Comparison of ENCODE assay signal across 29 cellular contexts in genomic region chr12:75212072-75212471, GRCh38. TPM values are rescaled to one million over a fixed set of nuclear protein-coding genes. Genes with fewer than 3 reads are reported as not detected.
A peak's percentile ranks its signal among the peaks of the same experiment; 100 is the strongest.
DNase-seq lines count a peak whose midpoint lies in the region; ATAC-seq, FAIRE-seq and TF ChIP-seq lines count a peak whose summit lies in the region.
"Had no signal": no experiment of that assay in that cellular context is flagged by ENCODE, and none has a peak within 500 bp of the region (broad histone marks: within the 10 kb centered on the region; RNA-seq: fewer than 3 reads in every experiment).

No MANE protein-coding gene starts in this region.

- intact Hi-C loops in HepG2 (cut with micrococcal nuclease; ENCODE audit: unreplicated experiment) (no loop called here), right lobe of liver (cut with DNase I) (no loop called here)

- H3K36me3 ChIP-seq in HepG2 (replicated peaks in 1 of 2; ENCODE audit: control insufficient read depth in 1 of 2, insufficient read depth in 2 of 2, low read length in 2 of 2): no peaks in the 10 kb centered on the region
- H3K36me3 ChIP-seq in right lobe of liver: no peaks in the 10 kb centered on the region
- no peaks in the 10 kb centered on the region for H3K36me3 ChIP-seq in astrocyte (ENCODE audit: insufficient read depth, low read length)
- H3K36me3 ChIP-seq: BE2C, MG63 had no signal

- H3K4me3 Mint-ChIP-seq in astrocyte (ENCODE audit: unreplicated experiment): no peak overlapping the region
- no peak overlapping the region for H3K4me3 Mint-ChIP-seq in stimulated activated naive CD8-positive, alpha-beta T cell treated with anti-CD3 and anti-CD28 coated beads, Interleukin-15, amount 100 ng/mL, for 72 hours

- H3K4me1 ChIP-seq in HepG2 (ENCODE audit: insufficient read depth, low read length) (no peaks in the 10 kb centered on the region), right lobe of liver (no peaks in the 10 kb centered on the region), astrocyte (ENCODE audit: insufficient read depth, low read length) (no peaks in the 10 kb centered on the region)
- H3K4me1 ChIP-seq: BE2C had no signal

- BruUV-seq in HepG2 (replicated peaks; lab: Mats Ljungman, UMichigan): no TSS peak

- H3K27me3 Mint-ChIP-seq in astrocyte (ENCODE audit: low read depth, unreplicated experiment): peaks cover 26% of the 10 kb centered on the region
- H3K27me3 Mint-ChIP-seq in stimulated activated naive CD8-positive, alpha-beta T cell treated with anti-CD3 and anti-CD28 coated beads, Interleukin-15, amount 100 ng/mL, for 72 hours: peaks cover 38% of the 10 kb centered on the region

- H4K20me1 ChIP-seq in HepG2 (ENCODE audit: insufficient read depth, low read length) (no peaks in the 10 kb centered on the region), astrocyte (ENCODE audit: insufficient read depth, low read length) (no peaks in the 10 kb centered on the region)

- peaks cover 9% of the 10 kb centered on the region for H3K4me1 Mint-ChIP-seq in astrocyte (ENCODE audit: low read depth, unreplicated experiment)
- peaks cover 11% of the 10 kb centered on the region for H3K4me1 Mint-ChIP-seq in stimulated activated naive CD8-positive, alpha-beta T cell treated with anti-CD3 and anti-CD28 coated beads, Interleukin-15, amount 100 ng/mL, for 72 hours

- 0% methylated on average over 2 of the region's 3 CpGs for WGBS in HepG2 (ENCODE audit: low lambda C conversion rate)
- 43% methylated on average over 3 of the region's 3 CpGs for WGBS in right lobe of liver (ENCODE audit: insufficient coverage, low coverage, low lambda C conversion rate, missing lambda C conversion rate)

- H3K4me2 ChIP-seq in HepG2 (ENCODE audit: low read depth, low read length): no peak overlapping the region
- H3K4me2 ChIP-seq in astrocyte (ENCODE audit: low read length): no peak overlapping the region

- H3K27me3 ChIP-seq in HepG2 (ENCODE audit: control insufficient read depth in 1 of 2, insufficient read depth in 2 of 2, low read length in 2 of 2) (peaks cover 6 to 8% of the 10 kb centered on the region in 2 experiments; a peak in 3 of 5 replicates), right lobe of liver (no peaks in the 10 kb centered on the region), astrocyte (ENCODE audit: insufficient read depth, low read length) (peaks cover 28% of the 10 kb centered on the region)
- H3K27me3 ChIP-seq: MG63 had no signal

- H3K4me3 ChIP-seq in HepG2 (replicated peaks in 1 of 3; ENCODE audit: insufficient read depth in 1 of 3, low read depth in 2 of 3, low read length in 3 of 3): no peak overlapping the region
- H3K4me3 ChIP-seq in right lobe of liver: no peak overlapping the region
- H3K4me3 ChIP-seq in astrocyte (ENCODE audit: insufficient read depth, low read depth, low read length): no peak overlapping the region
- H3K4me3 ChIP-seq: K562, MG63 had no signal

- TF ChIP-seq EP300 in HepG2 (IDR thresholded peaks at IDR 0.05; ENCODE audit: low read depth in 2 of 2, low read length in 2 of 2) (no peak), HepG2 (CRISPR knock-in tag; IDR thresholded peaks at IDR 0.05; ENCODE audit: borderline replicate concordance) (no peak)

- TF ChIP-seq CTCF in HepG2 (CRISPR knock-in tag; IDR thresholded peaks at IDR 0.05) (no peak), right lobe of liver (IDR thresholded peaks at IDR 0.05) (no peak), astrocyte (IDR thresholded peaks at IDR 0.05; ENCODE audit: insufficient read depth, low read depth, low read length) (no peak)

- FAIRE-seq in HepG2 (lab: Jason Lieb, UNC): no peak
- no peak for FAIRE-seq in astrocyte (lab: Jason Lieb, UNC)
- FAIRE-seq: K562 had no signal

- DNase-seq in HepG2 (ENCODE audit: low spot score) (no peak), right lobe of liver (no peak), OCI-M1 (lab: John Stamatoyannopoulos, UW) (peak; percentile 46), astrocyte (ENCODE audit: low read depth) (peak; percentile 4), non-pigmented ciliary epithelial cell (ENCODE audit: low read depth) (peak; percentile 37)
- DNase-seq in stimulated activated CD4-positive, alpha-beta T cell treated with anti-CD3 and anti-CD28 coated beads, Interleukin-2, amount 100 ng/mL, for 24 hours: no peak
- DNase-seq in activated effector memory CD4-positive, alpha-beta T cell treated with anti-CD3 and anti-CD28 coated beads, Interleukin-2, amount 50 U/mL, for 16 hours: no peak
- no peak for DNase-seq in stimulated activated naive CD8-positive, alpha-beta T cell treated with anti-CD3 and anti-CD28 coated beads, Interleukin-15, amount 100 ng/mL, for 72 hours
- DNase-seq: ACHN, BE2C, Calu3, DND-41, GOT3, MG63, NCI-H1105 treated with DMSO at 0.1 percent for 48 hours, NCI-H146, NCI-H1930, NCI-H2107, NCI-H446, NCI-H524 treated with DMSO at 0.1 percent for 48 hours, NCI-H774, PC-3, SHP77 had no signal

- H2AFZ ChIP-seq in HepG2 (ENCODE audit: low read length) (no peak overlapping the region), astrocyte (ENCODE audit: low read depth, low read length) (no peak overlapping the region)

- H3K9me3 ChIP-seq in HepG2 (ENCODE audit: low read length) (no peaks in the 10 kb centered on the region), right lobe of liver (no peaks in the 10 kb centered on the region), astrocyte (ENCODE audit: insufficient read depth, low read depth, low read length) (peaks cover under 1% of the 10 kb centered on the region)
- H3K9me3 ChIP-seq: BE2C, MG63 had no signal

- POLR2A ChIA-PET in HepG2 (lab: Yijun Ruan, JAX): no interaction called here

- H3K27ac ChIP-seq in HepG2 (ENCODE audit: extremely low read length, insufficient read depth, low read length) (no peak overlapping the region), right lobe of liver (no peak overlapping the region), astrocyte (ENCODE audit: low read depth, low read length) (no peak overlapping the region)
- H3K27ac ChIP-seq: 22Rv1, RWPE1 had no signal

- H3K9me3 Mint-ChIP-seq in astrocyte (ENCODE audit: unreplicated experiment): peaks cover 7% of the 10 kb centered on the region
- H3K9me3 Mint-ChIP-seq in stimulated activated naive CD8-positive, alpha-beta T cell treated with anti-CD3 and anti-CD28 coated beads, Interleukin-15, amount 100 ng/mL, for 72 hours: peaks cover 0 to under 1% of the 10 kb centered on the region in 2 donors

- CTCF ChIA-PET in HepG2 (lab: Yijun Ruan, JAX; ENCODE audit: low intra/inter-chr PET ratio, low total read pairs): no interaction called here

- H3K9ac ChIP-seq in HepG2 (ENCODE audit: insufficient read depth, low read depth, low read length) (no peak overlapping the region), astrocyte (ENCODE audit: low read length) (no peak overlapping the region)

- no peak for ATAC-seq in HepG2
- ATAC-seq in right lobe of liver: no peak
- ATAC-seq in stimulated activated naive CD8-positive, alpha-beta T cell treated with anti-CD3 and anti-CD28 coated beads, Interleukin-15, amount 100 ng/mL, for 72 hours: no peak
- ATAC-seq: HCT116, K562, PC-3 had no signal

- in situ Hi-C loops in HepG2 (cut with HindIII; ENCODE audit: extremely low pct_ligation_motif_present, low pct_unique_long_range_greater_than_20kb): no loop called here

- H3K27ac Mint-ChIP-seq in astrocyte (ENCODE audit: unreplicated experiment): no peak overlapping the region
- H3K27ac Mint-ChIP-seq in stimulated activated naive CD8-positive, alpha-beta T cell treated with anti-CD3 and anti-CD28 coated beads, Interleukin-15, amount 100 ng/mL, for 72 hours: no peak overlapping the region

- H3K36me3 Mint-ChIP-seq in astrocyte (ENCODE audit: low read depth, unreplicated experiment): peaks cover 3% of the 10 kb centered on the region

- TF ChIP-seq POLR2A in HepG2 (IDR thresholded peaks at IDR 0.05; ENCODE audit: insufficient read depth in 1 of 2, low read depth in 2 of 2, low read length in 2 of 2) (no peak), right lobe of liver (IDR thresholded peaks at IDR 0.05) (no peak)

- no peak for TF ChIP-seq RAD21 in HepG2 (CRISPR knock-in tag; IDR thresholded peaks at IDR 0.05)

- H3K79me2 ChIP-seq in HepG2 (ENCODE audit: insufficient read depth, low read length) (no peaks in the 10 kb centered on the region), astrocyte (ENCODE audit: insufficient read depth, low read length) (no peaks in the 10 kb centered on the region)

TF ChIP-seq in HepG2, 621 proteins besides CTCF, POLR2A, EP300 and RAD21:
- TF ChIP-seq ZNF552 (CRISPR knock-in tag; IDR thresholded peaks at IDR 0.05; ENCODE audit: borderline replicate concordance) (no peak), ZNF430 (CRISPR knock-in tag; IDR thresholded peaks at IDR 0.05) (no peak), ZNF331 (CRISPR knock-in tag; IDR thresholded peaks at IDR 0.05) (no peak), ZFP36 (IDR thresholded peaks at IDR 0.05; ENCODE audit: borderline replicate concordance, low read depth, low read length, partially characterized antibody) (no peak), RXRA (CRISPR knock-in tag; IDR thresholded peaks at IDR 0.05) (no peak), CENPT (CRISPR knock-in tag; IDR thresholded peaks at IDR 0.05; ENCODE audit: low read depth) (no peak), CREB1 (IDR thresholded peaks at IDR 0.05) (peak; percentile 72), CREB1 (CRISPR knock-in tag; IDR thresholded peaks at IDR 0.05) (no peak)

RNA-seq across cellular contexts. Expression of gene KCNC2, which starts 2.4 kb away (rescaled TPM):
- total RNA-seq in HepG2 (2016; rRNA removed; fragmentation: Illumina TruSeq; extraction: Trizol): not detected in 2 replicates
- not detected in 2 replicates for total RNA-seq in HepG2 (2016; cell fraction: cytosol; rRNA removed; fragmentation: Illumina TruSeq; extraction: Trizol; ENCODE audit: low read depth)
- not detected in 2 replicates for total RNA-seq in HepG2 (2016; cell fraction: insoluble cytoplasmic fraction; rRNA removed; fragmentation: Illumina TruSeq; extraction: Trizol)
- not detected in 2 replicates for total RNA-seq in HepG2 (2016; cell fraction: membrane; rRNA removed; fragmentation: Illumina TruSeq; extraction: Trizol)
- not detected in 2 replicates for total RNA-seq in HepG2 (2016; cell fraction: nucleus; rRNA removed; fragmentation: Illumina TruSeq; extraction: Trizol)
- polyA plus RNA-seq in HepG2 (2011; rRNA removed): not detected in 2 replicates
- not detected in 2 replicates for polyA plus RNA-seq in HepG2 (2011; cell fraction: cytosol; rRNA removed)
- polyA plus RNA-seq in HepG2 (2011; cell fraction: nucleus; rRNA removed): not detected in 2 replicates
- not detected in 2 replicates for polyA plus RNA-seq in HepG2 (2012)
- not detected in 2 replicates for polyA plus RNA-seq in HepG2 (2016; cell fraction: cytosol; fragmentation: Illumina TruSeq; extraction: Trizol; ENCODE audit: low read depth)
- polyA plus RNA-seq in HepG2 (2016; cell fraction: insoluble cytoplasmic fraction; fragmentation: Illumina TruSeq; extraction: Trizol; ENCODE audit: low read depth): not detected in 2 replicates
- not detected in 2 replicates for polyA plus RNA-seq in HepG2 (2016; cell fraction: membrane; fragmentation: Illumina TruSeq; extraction: Trizol; ENCODE audit: low read depth)
- not detected in 2 replicates for polyA plus RNA-seq in HepG2 (2016; cell fraction: nucleus; fragmentation: Illumina TruSeq; extraction: Trizol; ENCODE audit: insufficient read depth, low read depth)
- not detected in 2 replicates for polyA minus RNA-seq in HepG2 (2011; rRNA and poly(A)+ RNA removed; ENCODE audit: low replicate concordance)
- not detected in 2 replicates for polyA minus RNA-seq in HepG2 (2011; cell fraction: cytosol; rRNA and poly(A)+ RNA removed)
- polyA minus RNA-seq in HepG2 (2011; cell fraction: nucleus; rRNA and poly(A)+ RNA removed): not detected in 2 replicates
- total RNA-seq in right lobe of liver: under 1 TPM in 1 of 6 experiments, not detected in 5; 0.02 TPM
- not detected in 2 replicates for total RNA-seq in astrocyte
- total RNA-seq: Calu3, G401, K562, LHCN-M2, PC-3 had no signal
- polyA plus RNA-seq: K562 had no signal

Comparison
In these comparisons a context has a peak if more than half of its experiments do, and no peak if none do; other contexts are left out.
1. DNase-seq: peak in OCI-M1 (single experiment), astrocyte (single experiment) and non-pigmented ciliary epithelial cell (single experiment); none in HepG2 (single experiment), right lobe of liver (0 of 3), stimulated activated CD4-positive, alpha-beta T cell treated with anti-CD3 and anti-CD28 coated beads, Interleukin-2, amount 100 ng/mL, for 24 hours (0 of 2), activated effector memory CD4-positive, alpha-beta T cell treated with anti-CD3 and anti-CD28 coated beads, Interleukin-2, amount 50 U/mL, for 16 hours (single experiment) and stimulated activated naive CD8-positive, alpha-beta T cell treated with anti-CD3 and anti-CD28 coated beads, Interleukin-15, amount 100 ng/mL, for 72 hours (0 of 2).